ENCODE assay signal across 17 cellular contexts in genomic region chr5:167152561-167152960, GRCh38.
A peak's percentile ranks its signal among the peaks of the same experiment; 100 is the strongest.
DNase-seq lines count a peak whose midpoint lies in the region; ATAC-seq and TF ChIP-seq lines count a peak whose summit lies in the region.
"Had no signal": no experiment of that assay in that cellular context is flagged by ENCODE, and none has a peak within 500 bp of the region (broad histone marks: within the 10 kb centered on the region; RNA-seq: fewer than 3 reads in every experiment).

No MANE protein-coding gene starts in this region.

- H3K4me3 ChIP-seq in mammary epithelial cell (replicated peaks in 1 of 3; ENCODE audit: insufficient read depth in 1 of 3, low read depth in 2 of 3, low read length in 3 of 3) (no peak overlapping the region), coronary artery (no peak overlapping the region)
- H3K4me3 ChIP-seq: GM23338, HAP-1 had no signal

- H3K9me3 ChIP-seq in mammary epithelial cell (replicated peaks; ENCODE audit: insufficient read depth, low read length), result no peaks in the 10 kb centered on the region
- H3K9me3 ChIP-seq: HAP-1 had no signal

- CTCF ChIA-PET in RWPE1 (lab: Yijun Ruan, JAX), result no interaction called here
- CTCF ChIA-PET in mammary epithelial cell (lab: Charles Lee; ENCODE audit: low non-redundant PET), result no interaction called here

- 31% methylated on average over 3 of the region's 3 CpGs for WGBS in mammary epithelial cell (ENCODE audit: low coverage, missing lambda C conversion rate)

- no peaks in the 10 kb centered on the region for H3K36me3 ChIP-seq in mammary epithelial cell (ENCODE audit: insufficient read depth, low read length)
- H3K36me3 ChIP-seq: HAP-1 had no signal

- H3K27me3 ChIP-seq in mammary epithelial cell (ENCODE audit: insufficient read depth, low read length) (no peaks in the 10 kb centered on the region), foreskin keratinocyte (no peaks in the 10 kb centered on the region)

- no peaks in the 10 kb centered on the region for H3K79me2 ChIP-seq in mammary epithelial cell (ENCODE audit: insufficient read depth, low read length)

- no TSS peak for BruUV-seq in mammary epithelial cell (replicated peaks; lab: Mats Ljungman, UMichigan)

- POLR2A ChIA-PET in RWPE1 (lab: Yijun Ruan, JAX; ENCODE audit: low non-redundant PET), result no interaction called here

- peak; percentile 12 for DNase-seq in HT1080 (ENCODE audit: low read depth)
- DNase-seq in RWPE1 (ENCODE audit: low spot score), result peak; percentile 23
- peak; percentile 4 for DNase-seq in mammary epithelial cell
- DNase-seq in foreskin keratinocyte, result peak in 1 of 2 donors; percentile 60
- no peak for DNase-seq in coronary artery (ENCODE audit: low spot score)
- no peak for DNase-seq in NK-92 treated with Interleukin-12 subunit alpha and Interleukin-12 subunit beta, amount 100 ng/mL, for 24 hours (lab: John Stamatoyannopoulos, UW)
- DNase-seq: C1 segment of cervical spinal cord; Calu3; CD4-positive, alpha-beta memory T cell; COR-L47; DMS53; DMS79 treated with DMSO at 0.1 percent for 48 hours; HFFc6 had no signal

- no peak overlapping the region for H3K4me2 ChIP-seq in mammary epithelial cell (ENCODE audit: insufficient read depth, low read depth, low read length)
- H3K4me2 ChIP-seq: GM23338 had no signal

- H4K20me1 ChIP-seq in mammary epithelial cell (ENCODE audit: insufficient read depth, low read length), result no peaks in the 10 kb centered on the region

- ATAC-seq in foreskin keratinocyte (peak; percentile 78), GM21360 (IDR thresholded peaks at IDR 0.05; ENCODE audit: unreplicated experiment) (no peak), GM21528 (IDR thresholded peaks at IDR 0.05; ENCODE audit: low FRiP score, unreplicated experiment) (no peak)
- ATAC-seq: GM23338 had no signal

- H3K4me1 ChIP-seq in mammary epithelial cell (ENCODE audit: insufficient read depth, low read length) (no peaks in the 10 kb centered on the region), foreskin keratinocyte (no peaks in the 10 kb centered on the region)

- intact Hi-C loops in mammary epithelial cell (cut with micrococcal nuclease), result no loop called here

- in situ Hi-C loops in mammary epithelial cell (cut with MboI; ENCODE audit: low sequenced_read_pairs in 2 of 2), result no loop called here

- dilution Hi-C loops in mammary epithelial cell (cut with HindIII; ENCODE audit: low sequenced_read_pairs), result no loop called here

- H3K9ac ChIP-seq in mammary epithelial cell (ENCODE audit: insufficient read depth, low read length), result no peak overlapping the region

- H3K27ac ChIP-seq in RWPE1 (no peak overlapping the region), mammary epithelial cell (ENCODE audit: insufficient read depth, low read depth, low read length) (no peak overlapping the region), foreskin keratinocyte (no peak overlapping the region), coronary artery (no peak overlapping the region)

- H2AFZ ChIP-seq in mammary epithelial cell (ENCODE audit: low read depth, low read length), result no peak overlapping the region
- H2AFZ ChIP-seq: GM23338 had no signal

- TF ChIP-seq CTCF in RWPE1 (conservative IDR thresholded peaks at IDR 0.05; ENCODE audit: low read depth) (no peak), mammary epithelial cell (conservative IDR thresholded peaks at IDR 0.05 in 1 of 2, IDR thresholded peaks at IDR 0.05 in 1 of 2; ENCODE audit: extremely low read depth in 1 of 2, insufficient read depth in 1 of 2, low read depth in 1 of 2, low read length in 2 of 2) (no peak), foreskin keratinocyte (conservative IDR thresholded peaks at IDR 0.05) (no peak), coronary artery (IDR thresholded peaks at IDR 0.05) (no peak)

Comparison
In these comparisons a context has a peak if more than half of its experiments do, and no peak if none do; other contexts are left out.
1. DNase-seq: peak in HT1080 (single experiment), RWPE1 (single experiment) and mammary epithelial cell (single experiment); none in coronary artery (single experiment) and NK-92 treated with Interleukin-12 subunit alpha and Interleukin-12 subunit beta, amount 100 ng/mL, for 24 hours (single experiment).